ENCODE assay signal across 11 cellular contexts in genomic region chr7:75772081-75773077, GRCh38. TPM values are rescaled to one million over a fixed set of nuclear protein-coding genes. Genes with fewer than 3 reads are reported as not detected.
DNase-seq lines count a peak whose midpoint lies in the region; ATAC-seq, FAIRE-seq and TF ChIP-seq lines count a peak whose summit lies in the region.
"Had no signal": no experiment of that assay in that cellular context is flagged by ENCODE, and none has a peak within 500 bp of the region (broad histone marks: within the 10 kb centered on the region; RNA-seq: fewer than 3 reads in every experiment).

Gene CCL26 (minus strand): TSS chr7:75772211. CDS start chr7:75772176, 35 bp downstream.

- WGBS in trophoblast cell (ENCODE audit: extremely low coverage, insufficient coverage, insufficient read length) = no CpG with 5 or more reads among the region's 9 CpGs

- no peak within 1 kb of the TSS for H3K4me3 ChIP-seq in CD4-positive, CD25-positive, alpha-beta regulatory T cell (ENCODE audit: low read depth, low read length)
- no peak within 1 kb of the TSS for H3K4me3 ChIP-seq in fibroblast of pulmonary artery (replicated peaks; ENCODE audit: low read depth, low read length)
- H3K4me3 ChIP-seq in trophoblast cell (ENCODE audit: low read depth, low read length) = no peak within 1 kb of the TSS
- H3K4me3 ChIP-seq: SJCRH30 had no signal

- no peaks in the 10 kb centered on the region for H3K36me3 Mint-ChIP-seq in CD4-positive, CD25-positive, alpha-beta regulatory T cell

- H3K27me3 ChIP-seq in CD4-positive, CD25-positive, alpha-beta regulatory T cell (ENCODE audit: control insufficient read depth, insufficient read depth, low read length) = no peaks in the 10 kb centered on the region
- H3K27me3 ChIP-seq in trophoblast cell (ENCODE audit: insufficient read depth, low read length) = no peaks in the 10 kb centered on the region
- H3K27me3 ChIP-seq: SJCRH30 had no signal

- no peak within 1 kb of the TSS for H3K4ac ChIP-seq in trophoblast cell (ENCODE audit: low read depth, low read length)

- no peak within 1 kb of the TSS for H2AK5ac ChIP-seq in trophoblast cell (ENCODE audit: low read length)

- no peak within 1 kb of the TSS for H4K8ac ChIP-seq in trophoblast cell (ENCODE audit: low read depth, low read length)

- H2BK12ac ChIP-seq in trophoblast cell (ENCODE audit: low read length) = no peak within 1 kb of the TSS

- H2BK5ac ChIP-seq in trophoblast cell (ENCODE audit: low read depth, low read length, poor library complexity) = no peak within 1 kb of the TSS

- H3K9me3 Mint-ChIP-seq in CD4-positive, CD25-positive, alpha-beta regulatory T cell = no peaks in the 10 kb centered on the region

- no peak for ATAC-seq in CD4-positive, CD25-positive, alpha-beta regulatory T cell (ENCODE audit: low read depth in 2 of 2)
- no peak for ATAC-seq in GM19467 (IDR thresholded peaks at IDR 0.05; ENCODE audit: unreplicated experiment)
- ATAC-seq in HG03025 (IDR thresholded peaks at IDR 0.05; ENCODE audit: low FRiP score, unreplicated experiment) = no peak

- DNase-seq in CD4-positive, CD25-positive, alpha-beta regulatory T cell = no peak
- peak; percentile 36 for DNase-seq in RCC 7860 (ENCODE audit: low spot score)
- peak; percentile 71 for DNase-seq in fibroblast of pulmonary artery (ENCODE audit: low read depth)
- peak; percentile 5 to 31 for DNase-seq in trophoblast cell
- no peak for DNase-seq in stimulated activated naive CD4-positive, alpha-beta T cell (lab: John Stamatoyannopoulos, UW)
- DNase-seq in GM19239 (ENCODE audit: insufficient read length, low spot score) = no peak
- DNase-seq: hypothalamus, Karpas-422 had no signal

- peaks cover 8% of the 10 kb centered on the region for H3K27me3 Mint-ChIP-seq in CD4-positive, CD25-positive, alpha-beta regulatory T cell

- no peaks in the 10 kb centered on the region for H3K9me3 ChIP-seq in CD4-positive, CD25-positive, alpha-beta regulatory T cell (ENCODE audit: control insufficient read depth in 2 of 2, low read length in 2 of 2)
- H3K9me3 ChIP-seq in trophoblast cell (ENCODE audit: insufficient read depth, low read depth, low read length) = no peaks in the 10 kb centered on the region
- H3K9me3 ChIP-seq: SJCRH30 had no signal

- H3K18ac ChIP-seq in trophoblast cell (ENCODE audit: low read length) = no peak within 1 kb of the TSS

- no peaks in the 10 kb centered on the region for H3K36me3 ChIP-seq in CD4-positive, CD25-positive, alpha-beta regulatory T cell (ENCODE audit: control insufficient read depth, insufficient read depth, low read length)
- no peaks in the 10 kb centered on the region for H3K36me3 ChIP-seq in trophoblast cell (ENCODE audit: control insufficient read depth in 1 of 2, insufficient read depth in 2 of 2, low read length in 2 of 2)
- H3K36me3 ChIP-seq: SJCRH30 had no signal

- H3K4me1 ChIP-seq in CD4-positive, CD25-positive, alpha-beta regulatory T cell (ENCODE audit: control insufficient read depth, insufficient read depth, low read length, poor library complexity, severe bottlenecking) = peaks cover 2% of the 10 kb centered on the region
- no peaks in the 10 kb centered on the region for H3K4me1 ChIP-seq in trophoblast cell (ENCODE audit: control insufficient read depth in 1 of 2, insufficient read depth in 2 of 2, low read length in 2 of 2)
- H3K4me1 ChIP-seq: SJCRH30 had no signal

- no peak for FAIRE-seq in RCC 7860 (lab: Jason Lieb, UNC)
- no peak for FAIRE-seq in GM19239 (lab: Jason Lieb, UNC)

- H3K9ac ChIP-seq in trophoblast cell (ENCODE audit: low read length) = no peak within 1 kb of the TSS

- peak within 1 kb of the TSS in 2 of 3 donors; percentile 59 to 61 for H3K27ac Mint-ChIP-seq in CD4-positive, CD25-positive, alpha-beta regulatory T cell

- H3K79me2 ChIP-seq in trophoblast cell (ENCODE audit: control insufficient read depth, insufficient read depth, low read length, poor library complexity) = no peaks in the 10 kb centered on the region

- H3K23ac ChIP-seq in trophoblast cell (ENCODE audit: low read length) = no peak within 1 kb of the TSS

- H3K79me1 ChIP-seq in trophoblast cell (ENCODE audit: low read length) = no peaks in the 10 kb centered on the region

- H3K4me1 Mint-ChIP-seq in CD4-positive, CD25-positive, alpha-beta regulatory T cell = peaks cover 0 to 17% (median 7%) of the 10 kb centered on the region in 4 donors

- H3K4me2 ChIP-seq in trophoblast cell (ENCODE audit: low read length) = no peak within 1 kb of the TSS

- no peak within 1 kb of the TSS for H2AFZ ChIP-seq in trophoblast cell (ENCODE audit: insufficient read depth, low read length, poor library complexity)

- no peak within 1 kb of the TSS for H4K91ac ChIP-seq in trophoblast cell (ENCODE audit: low read depth, low read length)

- no peak within 1 kb of the TSS for H3K14ac ChIP-seq in trophoblast cell (ENCODE audit: low read length)

- no peak within 1 kb of the TSS for H3K4me3 Mint-ChIP-seq in CD4-positive, CD25-positive, alpha-beta regulatory T cell

- TF ChIP-seq CTCF in fibroblast of pulmonary artery (IDR thresholded peaks at IDR 0.05; ENCODE audit: low read length, missing control alignments) = no peak

- H4K12ac ChIP-seq in trophoblast cell (ENCODE audit: low read depth, low read length) = no peak within 1 kb of the TSS

- H3K27ac ChIP-seq in CD4-positive, CD25-positive, alpha-beta regulatory T cell (ENCODE audit: insufficient read depth, low read length, poor library complexity, severe bottlenecking) = no peak within 1 kb of the TSS
- no peak within 1 kb of the TSS for H3K27ac ChIP-seq in trophoblast cell (ENCODE audit: low read depth, low read length)
- H3K27ac ChIP-seq: SJCRH30 had no signal

- no peak within 1 kb of the TSS for H2BK120ac ChIP-seq in trophoblast cell (ENCODE audit: insufficient read depth, low read length, poor library complexity)

RNA-seq across cellular contexts. Expression of gene CCL26, which starts in this region (rescaled TPM):
- not detected for total RNA-seq in CD4-positive, CD25-positive, alpha-beta regulatory T cell
- polyA plus RNA-seq in CD4-positive, CD25-positive, alpha-beta regulatory T cell = not detected
- polyA plus RNA-seq in trophoblast cell (2013) = 0.31 TPM in 1 of 2 replicates, not detected in the other
- total RNA-seq: SJCRH30 had no signal

Comparison
In these comparisons a context has a peak if more than half of its experiments do, and no peak if none do; other contexts are left out.
1. DNase-seq: peak in RCC 7860 (single experiment), fibroblast of pulmonary artery (single experiment) and trophoblast cell (2 of 2); none in CD4-positive, CD25-positive, alpha-beta regulatory T cell (0 of 3), stimulated activated naive CD4-positive, alpha-beta T cell (0 of 6) and GM19239 (single experiment).